1 cellular context compared by ENCODE assay signal in genomic region chr6:41568585-41569384, GRCh38.
TF ChIP-seq lines count a peak whose summit lies in the region.

No MANE protein-coding gene starts in this region.

TF ChIP-seq in HepG2, 621 proteins besides CTCF, POLR2A, EP300 and RAD21 (continued from another document and continues in another):
- TF ChIP-seq REST (IDR thresholded peaks at IDR 0.05; ENCODE audit: borderline replicate concordance in 1 of 2, low read depth in 1 of 2, low read length in 2 of 2) (peak in 1 of 2 experiments; percentile 74; a peak in 1 of 4 replicates), E2F1 (CRISPR knock-in tag; IDR thresholded peaks at IDR 0.05) (no peak), IKZF4 (CRISPR knock-in tag; IDR thresholded peaks at IDR 0.05; ENCODE audit: borderline replicate concordance, low read depth, not compliant biosample characterization) (peak; percentile 52), ZEB1 (IDR thresholded peaks at IDR 0.05; ENCODE audit: insufficient replicate concordance, low read depth) (peak; percentile 68), GZF1 (CRISPR knock-in tag; IDR thresholded peaks at IDR 0.05) (peak; percentile 96), ZNF451 (CRISPR knock-in tag; IDR thresholded peaks at IDR 0.05) (peak; percentile 72; the same call in 1 of the 2 replicates), ZFX (CRISPR knock-in tag; IDR thresholded peaks at IDR 0.05; ENCODE audit: low read depth) (peak; percentile 94), SSRP1 (CRISPR knock-in tag; IDR thresholded peaks at IDR 0.05) (peak; percentile 73; the same call in 1 of the 2 replicates), CERS6 (CRISPR knock-in tag; IDR thresholded peaks at IDR 0.05) (no peak), FIP1L1 (IDR thresholded peaks at IDR 0.05; ENCODE audit: borderline replicate concordance, insufficient read depth, low read depth, low read length) (no peak), FUBP1 (CRISPR knock-in tag; IDR thresholded peaks at IDR 0.05; ENCODE audit: borderline replicate concordance) (no peak), ZNF460 (CRISPR knock-in tag; IDR thresholded peaks at IDR 0.05; ENCODE audit: borderline replicate concordance) (peak; percentile 54; the same call in 1 of the 2 replicates), ZNF143 (CRISPR knock-in tag; IDR thresholded peaks at IDR 0.05) (peak; percentile 73), THYN1 (CRISPR knock-in tag; IDR thresholded peaks at IDR 0.05; ENCODE audit: borderline replicate concordance, low read depth) (0 out of 2 replicates have a peak, but pooled peaks have one; percentile 78), TFE3 (CRISPR knock-in tag; IDR thresholded peaks at IDR 0.05) (peak; percentile 70; the same call in 1 of the 2 replicates), HNF1B (CRISPR knock-in tag; IDR thresholded peaks at IDR 0.05) (peak; percentile 97), AKAP8 (CRISPR knock-in tag; IDR thresholded peaks at IDR 0.05) (peak; percentile 93), RBAK (CRISPR knock-in tag; IDR thresholded peaks at IDR 0.05) (peak; percentile 93), ZNF768 (CRISPR knock-in tag; IDR thresholded peaks at IDR 0.05) (no peak), FOXA1 (IDR thresholded peaks at IDR 0.05) (peak; percentile 98), FOXA1 (CRISPR knock-in tag; IDR thresholded peaks at IDR 0.05) (peak; percentile 100), ZNF281 (CRISPR knock-in tag; IDR thresholded peaks at IDR 0.05; ENCODE audit: borderline replicate concordance) (peak; percentile 78; the same call in 1 of the 2 replicates), USF2 (IDR thresholded peaks at IDR 0.05; ENCODE audit: low read depth, low read length) (no peak), USF2 (CRISPR knock-in tag; IDR thresholded peaks at IDR 0.05; ENCODE audit: borderline replicate concordance) (no peak), NFIB (CRISPR knock-in tag; IDR thresholded peaks at IDR 0.05; ENCODE audit: borderline replicate concordance) (no peak), ATF6 (CRISPR knock-in tag; conservative IDR thresholded peaks at IDR 0.05) (peak; percentile 85; the same call in 1 of the 2 replicates), CREM (IDR thresholded peaks at IDR 0.05) (peak; percentile 96), CREM (CRISPR knock-in tag; IDR thresholded peaks at IDR 0.05) (no peak), RCOR2 (CRISPR knock-in tag; IDR thresholded peaks at IDR 0.05) (peak; percentile 94), ZNF101 (CRISPR knock-in tag; IDR thresholded peaks at IDR 0.05; ENCODE audit: borderline replicate concordance, low read depth) (no peak), ZNF678 (CRISPR knock-in tag; IDR thresholded peaks at IDR 0.05) (no peak), ATF7-NPFF (CRISPR knock-in tag; IDR thresholded peaks at IDR 0.05; ENCODE audit: low read depth) (peak; percentile 39; the same call in 1 of the 2 replicates), ZBTB42 (CRISPR knock-in tag; IDR thresholded peaks at IDR 0.05) (0 out of 2 replicates have a peak, but pooled peaks have one; percentile 21), ZNF431 (CRISPR knock-in tag; IDR thresholded peaks at IDR 0.05; ENCODE audit: borderline replicate concordance, low read depth) (no peak; the same call in 1 of the 2 replicates), CHD2 (IDR thresholded peaks at IDR 0.05; ENCODE audit: low read depth, low read length) (0 out of 2 replicates have a peak, but pooled peaks have one; percentile 19), ZNF546 (CRISPR knock-in tag; conservative IDR thresholded peaks at IDR 0.05) (peak; percentile 30; the same call in 1 of the 2 replicates), ZNF773 (CRISPR knock-in tag; IDR thresholded peaks at IDR 0.05; ENCODE audit: borderline replicate concordance) (no peak), SNAPC2 (CRISPR knock-in tag; IDR thresholded peaks at IDR 0.05) (peak; percentile 97), RBM39 (IDR thresholded peaks at IDR 0.05; ENCODE audit: low read depth, low read length, poor library complexity, severe bottlenecking) (peak; percentile 26), STAG1 (CRISPR knock-in tag; IDR thresholded peaks at IDR 0.05) (peak; percentile 57), ZNF644 (CRISPR knock-in tag; IDR thresholded peaks at IDR 0.05; ENCODE audit: low read depth) (0 out of 2 replicates have a peak, but pooled peaks have one; percentile 64), DPF2 (CRISPR knock-in tag; IDR thresholded peaks at IDR 0.05; ENCODE audit: borderline replicate concordance, low read depth) (peak; percentile 88; the same call in 1 of the 2 replicates), SKI (IDR thresholded peaks at IDR 0.05; ENCODE audit: partially characterized antibody) (peak; percentile 95), ZNF12 (CRISPR knock-in tag; IDR thresholded peaks at IDR 0.05) (peak; percentile 99), HDAC1 (CRISPR knock-in tag; IDR thresholded peaks at IDR 0.05) (peak; percentile 99), TP53 (CRISPR knock-in tag; conservative IDR thresholded peaks at IDR 0.05) (peak; percentile 61; the same call in 1 of the 2 replicates), TGIF2 (CRISPR knock-in tag; IDR thresholded peaks at IDR 0.05) (peak; percentile 86; the same call in 1 of the 2 replicates)
